ENCODE assay signal across 33 cellular contexts in genomic region chr10:108785011-108785410, GRCh38.
"Had no signal": no experiment of that assay in that cellular context is flagged by ENCODE, and none has a peak within 500 bp of the region (broad histone marks: within the 10 kb centered on the region; RNA-seq: fewer than 3 reads in every experiment).

No MANE protein-coding gene starts in this region.

- H3K9me3 ChIP-seq: adrenal gland had no signal

- H3K4me3 ChIP-seq: adrenal gland, ascending aorta, body of pancreas, breast epithelium, cardiac muscle cell had no signal

- H3K36me3 ChIP-seq: adrenal gland, ascending aorta, brain microvascular endothelial cell, breast epithelium, cardiac muscle cell had no signal

- H3K27me3 ChIP-seq: adrenal gland, ascending aorta, body of pancreas, brain microvascular endothelial cell, breast epithelium, cardiac muscle cell had no signal

- DNase-seq: activated effector memory CD4-positive, alpha-beta T cell treated with anti-CD3 and anti-CD28 coated beads, Interleukin-2, amount 50 U/mL, for 16 hours; activated effector memory CD4-positive, alpha-beta T cell treated with Interleukin-2 at 50 U/mL for 16 hours; activated gamma-delta T cell; activated gamma-delta T cell treated with Interleukin-2 at 50 U/mL for 16 hours; activated naive CD4-positive, alpha-beta T cell; activated naive CD4-positive, alpha-beta T cell treated with anti-CD3 and anti-CD28 coated beads for 36 hours; activated naive CD4-positive, alpha-beta T cell treated with anti-CD3 and anti-CD28 coated beads, Interleukin-2, amount 10 ng/mL, durations not matched to agents 7 days and 5 days; activated naive CD4-positive, alpha-beta T cell treated with anti-CD3 and anti-CD28 coated beads, Interleukin-2, amount 50 U/mL, for 16 hours; activated naive CD4-positive, alpha-beta T cell treated with Interleukin-2 at 50 U/mL for 16 hours; activated naive CD8-positive, alpha-beta T cell treated with anti-CD3 and anti-CD28 coated beads for 36 hours; activated naive CD8-positive, alpha-beta T cell treated with anti-CD3 and anti-CD28 coated beads, Interleukin-2, amount 10 ng/mL, durations not matched to agents 7 days and 5 days; activated naive CD8-positive, alpha-beta T cell treated with anti-CD3 and anti-CD28 coated beads, Interleukin-2, amount 50 U/mL, for 24 hours; activated T-cell treated with anti-CD3 and anti-CD28 coated beads, Interleukin-2, amount 50 U/mL, for 24 hours; activated T-cell treated with anti-CD3 and anti-CD28 coated beads, Interleukin-2, amount 50 U/mL, for 4 hours; activated T-cell treated with anti-CD3 and anti-CD28 coated beads, Interleukin-2, amount 50 U/mL, for 48 hours; activated T-cell treated with anti-CD3 and anti-CD28 coated beads, Interleukin-2, amount 50 U/mL, for 72 hours; adrenal gland; amniotic stem cell; amygdala; anterior cingulate cortex; aorta; body of pancreas; brain microvascular endothelial cell; caudate nucleus; central memory CD4-positive, alpha-beta T cell; cerebellar nuclear complex had no signal

- H3K4me1 ChIP-seq: adrenal gland, ascending aorta, body of pancreas, breast epithelium had no signal

- ATAC-seq: activated naive CD4-positive, alpha-beta T cell treated with anti-CD3 and anti-CD28 coated beads, Interleukin-2, amount 50 U/mL, for 72 hours; activated naive CD8-positive, alpha-beta T cell treated with anti-CD3 and anti-CD28 coated beads, Interleukin-2, amount 50 U/mL, for 24 hours; activated T-cell treated with anti-CD3 and anti-CD28 coated beads, Interleukin-2, amount 50 U/mL, for 4 hours; activated T-cell treated with anti-CD3 and anti-CD28 coated beads, Interleukin-2, amount 50 U/mL, for 72 hours; activated T-helper 17 cell treated with anti-CD3 and anti-CD28 coated beads, Interleukin-2, amount 50 U/mL, for 72 hours; body of pancreas had no signal

- FAIRE-seq: astrocyte, bronchial epithelial cell had no signal

- H3K27ac ChIP-seq: adrenal gland, ascending aorta, body of pancreas, brain microvascular endothelial cell, breast epithelium, cardiac muscle cell had no signal
